ENCODE assay signal across 9 cellular contexts in genomic region chr2:169478339-169478738, GRCh38. TPM values are rescaled to one million over a fixed set of nuclear protein-coding genes. Genes with fewer than 3 reads are reported as not detected.
DNase-seq lines count a peak whose midpoint lies in the region; ATAC-seq, FAIRE-seq and TF ChIP-seq lines count a peak whose summit lies in the region.
"Had no signal": no experiment of that assay in that cellular context is flagged by ENCODE, and none has a peak within 500 bp of the region (broad histone marks: within the 10 kb centered on the region; RNA-seq: fewer than 3 reads in every experiment).

No MANE protein-coding gene starts in this region.

- H3K9me1 ChIP-seq in K562 (ENCODE audit: control insufficient read depth, insufficient read depth, low read length) = no peaks in the 10 kb centered on the region

- ATAC-seq in K562 (no peak), HG03521 (IDR thresholded peaks at IDR 0.05; ENCODE audit: unreplicated experiment) (no peak)

- peak overlapping the region; percentile 88 for H3K4me3 Mint-ChIP-seq in activated T-cell treated with anti-CD3 and anti-CD28 coated beads, Interleukin-2, amount 50 U/mL, for 24 hours

- DNase-seq in activated T-cell treated with anti-CD3 and anti-CD28 coated beads, Interleukin-2, amount 50 U/mL, for 24 hours = no peak
- DNase-seq in activated T-cell treated with anti-CD3 and anti-CD28 coated beads, Interleukin-2, amount 50 U/mL, for 1 hour = no peak
- DNase-seq in K562 (ENCODE audit: extremely low read depth in 1 of 4, low spot score in 3 of 4) (no peak), DMS79 (lab: John Stamatoyannopoulos, UW) (no peak)
- no peak for DNase-seq in stimulated activated CD4-positive, alpha-beta T cell treated with anti-CD3 and anti-CD28 coated beads, Interleukin-4, amount 100 ng/mL, for 4 hours

- intact Hi-C loops in K562 (cut with micrococcal nuclease) = no loop called here

- TF ChIP-seq RAD21 in K562 (CRISPR knock-in tag; conservative IDR thresholded peaks at IDR 0.05 in 1 of 2, IDR thresholded peaks at IDR 0.05 in 1 of 2) (no peak), liver (IDR thresholded peaks at IDR 0.05) (no peak)

- H3K4me2 ChIP-seq in K562 (ENCODE audit: insufficient read depth, low read length) = no peak overlapping the region; the same call in 1 of the 2 replicates

- WGBS in K562 (ENCODE audit: insufficient coverage, low coverage, missing lambda C conversion rate) = 65% methylated on average over 3 of the region's 3 CpGs
- 68% methylated on average over 3 of the region's 3 CpGs for WGBS in liver

- H3K4me3 ChIP-seq in K562 (no peak overlapping the region), liver (ENCODE audit: low read depth in 1 of 3, low read length in 3 of 3) (no peak overlapping the region), subcutaneous abdominal adipose tissue (ENCODE audit: low read depth in 1 of 5, low read length in 5 of 5) (peak overlapping the region in 4 of 5 donors; percentile 87 to 94 (median 92))

- TF ChIP-seq POLR2A in K562 (conservative IDR thresholded peaks at IDR 0.05) = no peak

- H2AFZ ChIP-seq in K562 (ENCODE audit: low read depth, low read length) = peak overlapping the region; percentile 98

- H3K27me3 ChIP-seq in K562 (ENCODE audit: control insufficient read depth in 2 of 2, insufficient read depth in 2 of 2, low read length in 2 of 2) = no peaks in the 10 kb centered on the region
- no peaks in the 10 kb centered on the region for H3K27me3 ChIP-seq in liver (ENCODE audit: control insufficient read depth in 4 of 4, insufficient read depth in 4 of 4, low read length in 3 of 4)
- H3K27me3 ChIP-seq in subcutaneous abdominal adipose tissue (ENCODE audit: control insufficient read depth in 5 of 5, insufficient read depth in 4 of 5, low read length in 5 of 5) = no peaks in the 10 kb centered on the region

- H3K9ac ChIP-seq in K562 (ENCODE audit: insufficient read depth in 1 of 2, low read depth in 2 of 2, low read length in 2 of 2) (no peak overlapping the region; a peak in 1 of 4 replicates), liver (ENCODE audit: low read depth in 1 of 2, low read length in 2 of 2) (no peak overlapping the region), subcutaneous abdominal adipose tissue (ENCODE audit: low read length in 5 of 5) (peak overlapping the region in 2 of 5 donors; percentile 31 to 47)

- H3K9me3 ChIP-seq in K562 (replicated peaks; ENCODE audit: control insufficient read depth, insufficient read depth, low read depth, low read length) (no peaks in the 10 kb centered on the region), liver (ENCODE audit: control insufficient read depth in 4 of 4, low read length in 3 of 4) (no peaks in the 10 kb centered on the region), subcutaneous abdominal adipose tissue (ENCODE audit: control insufficient read depth in 5 of 5, low read length in 5 of 5) (no peaks in the 10 kb centered on the region)

- no peaks in the 10 kb centered on the region for H4K20me1 ChIP-seq in K562 (replicated peaks; ENCODE audit: control insufficient read depth, insufficient read depth, low read length)

- H3K36me3 Mint-ChIP-seq in activated T-cell treated with anti-CD3 and anti-CD28 coated beads, Interleukin-2, amount 50 U/mL, for 24 hours (ENCODE audit: low read depth) = peaks cover 4% of the 10 kb centered on the region

- H3K4me1 ChIP-seq in K562 (replicated peaks in 1 of 2; ENCODE audit: control insufficient read depth in 2 of 2, insufficient read depth in 2 of 2, low read length in 2 of 2) = peaks cover 6 to 10% of the 10 kb centered on the region in 2 experiments; a peak in 4 of 5 replicates
- H3K4me1 ChIP-seq in liver (ENCODE audit: control insufficient read depth in 4 of 4, insufficient read depth in 4 of 4, low read length in 3 of 4) = peaks cover 0 to 15% (median 3%) of the 10 kb centered on the region in 4 donors
- H3K4me1 ChIP-seq in subcutaneous abdominal adipose tissue (ENCODE audit: control insufficient read depth in 5 of 5, insufficient read depth in 5 of 5, low read length in 5 of 5) = peaks cover 6 to 27% (median 23%) of the 10 kb centered on the region in 5 donors

- no peaks in the 10 kb centered on the region for H3K27me3 Mint-ChIP-seq in activated T-cell treated with anti-CD3 and anti-CD28 coated beads, Interleukin-2, amount 50 U/mL, for 24 hours

- POLR2A ChIA-PET in K562 (lab: Yijun Ruan, JAX) = interaction anchor here (0.8 to 2.0 kb wide), 4 partner anchors 9 to 17 kb away, joined by 4 to 5 read pairs (median 4); no protein-coding TSS in a partner anchor

- no peaks in the 10 kb centered on the region for H3K9me3 Mint-ChIP-seq in activated T-cell treated with anti-CD3 and anti-CD28 coated beads, Interleukin-2, amount 50 U/mL, for 24 hours

- H3K27ac ChIP-seq in K562 (ENCODE audit: extremely low read depth, low read depth, low read length) = no peak overlapping the region
- no peak overlapping the region for H3K27ac ChIP-seq in liver (ENCODE audit: low read depth in 1 of 2, low read length in 2 of 2)
- no peak overlapping the region for H3K27ac ChIP-seq in subcutaneous abdominal adipose tissue (ENCODE audit: low read depth, low read length)

- 0 out of 3 replicates have a peak, but pooled peaks cover 2% of the 10 kb centered on the region for H3K79me2 ChIP-seq in K562 (ENCODE audit: control insufficient read depth, insufficient read depth, low read length)

- no peak for FAIRE-seq in K562 (lab: Jason Lieb, UNC)
- FAIRE-seq: TTC549 had no signal

- H3K36me3 ChIP-seq in K562 (ENCODE audit: control insufficient read depth, insufficient read depth, low read length) (no peaks in the 10 kb centered on the region), liver (ENCODE audit: control insufficient read depth in 4 of 4, insufficient read depth in 3 of 4, low read depth in 1 of 4, low read length in 3 of 4) (peaks cover 0 to 4% (median 2%) of the 10 kb centered on the region in 4 donors), subcutaneous abdominal adipose tissue (ENCODE audit: control insufficient read depth in 5 of 5, insufficient read depth in 5 of 5, low read length in 5 of 5) (peaks cover 0 to 10% (median 4%) of the 10 kb centered on the region in 5 donors)

- in situ Hi-C loops in K562 (cut with MboI) = no loop called here

- no peak for TF ChIP-seq EP300 in K562 (IDR thresholded peaks at IDR 0.05; ENCODE audit: low read length)

- H3K27ac Mint-ChIP-seq in activated T-cell treated with anti-CD3 and anti-CD28 coated beads, Interleukin-2, amount 50 U/mL, for 24 hours = no peak overlapping the region

- H3K4me1 Mint-ChIP-seq in activated T-cell treated with anti-CD3 and anti-CD28 coated beads, Interleukin-2, amount 50 U/mL, for 24 hours (ENCODE audit: low read depth) = peaks cover 15% of the 10 kb centered on the region

- TF ChIP-seq CTCF in K562 (IDR thresholded peaks at IDR 0.05 in 2 of 3, conservative IDR thresholded peaks at IDR 0.05 in 1 of 3; ENCODE audit: insufficient read depth in 2 of 3, low read depth in 1 of 3, low read length in 3 of 3) (no peak), liver (IDR thresholded peaks at IDR 0.05; ENCODE audit: low read depth, low read length, missing input control) (no peak)

- CTCF ChIA-PET in K562 (lab: Yijun Ruan, JAX; ENCODE audit: low intra/inter-chr PET ratio) = no interaction called here

- no TSS peak for BruUV-seq in K562 (replicated peaks; lab: Mats Ljungman, UMichigan)

TF ChIP-seq in K562, 482 proteins besides CTCF, POLR2A, EP300 and RAD21 (continues in another document):
- TF ChIP-seq ZFX (CRISPR knock-in tag; IDR thresholded peaks at IDR 0.05) = 0 out of 2 replicates have a peak, but pooled peaks have one; percentile 6

TF ChIP-seq in liver, 16 proteins besides CTCF, POLR2A, EP300 and RAD21:
- TF ChIP-seq FOXA1 (IDR thresholded peaks at IDR 0.05) = no peak
- peak; percentile 25 for TF ChIP-seq NR2F2 (IDR thresholded peaks at IDR 0.05)

RNA-seq across cellular contexts. Expression of gene BBS5, which starts 1.0 kb away (rescaled TPM):
- total RNA-seq in K562 (2011; cell fraction: chromatin; rRNA removed; ENCODE audit: low replicate concordance) = 7.5 and 18.1 TPM in 2 replicates
- total RNA-seq in K562 (2011; cell fraction: nucleolus; rRNA removed) = 2.2 and 4.5 TPM in 2 replicates
- 6.4 and 10.1 TPM in 2 replicates for total RNA-seq in K562 (2011; cell fraction: nucleoplasm; rRNA removed)
- total RNA-seq in K562 (2014; rRNA removed) (4.3 and 5.2 TPM in 2 replicates), K562 (2014; rRNA removed; fragmentation: Illumina TruSeq; extraction: Trizol) (4.7 and 4.8 TPM in 2 replicates), K562 (2015; rRNA removed; fragmentation: Illumina TruSeq; extraction: Trizol) (4.5 and 5.3 TPM in 2 replicates), K562 (2021) (5.0 and 6.5 TPM in 2 replicates), liver (1 to 10 TPM; 2.1 TPM)
- polyA plus RNA-seq in K562 (2011; rRNA removed) (2.3 and 3.7 TPM in 2 replicates), K562 (2014; fragmentation: Illumina TruSeq; extraction: Trizol) (3.4 and 5.5 TPM in 2 replicates), K562 (2014; fragmentation: Nextera tagmentation; extraction: Ambion mirVana) (1 to 10 TPM in 1 of 2 experiments, under 1 TPM in 1; 0.48 to 1.4 TPM), K562 (2014; rRNA removed) (6.9 and 7.1 TPM in 2 replicates), liver (1 to 10 TPM; 1.7 to 2.5 TPM)
- polyA plus RNA-seq in K562 (2011; cell fraction: cytosol; rRNA removed) = 2.1 and 5.2 TPM in 2 replicates
- polyA plus RNA-seq in K562 (2011; cell fraction: nucleus; rRNA removed) = 2.7 and 4.4 TPM in 2 replicates
- polyA plus RNA-seq in K562 (2012) = 2.7 and 4.2 TPM in 2 replicates
- polyA minus RNA-seq in K562 (2011; rRNA and poly(A)+ RNA removed) = 3.5 and 3.7 TPM in 2 replicates
- 1.1 and 2.5 TPM in 2 replicates for polyA minus RNA-seq in K562 (2011; cell fraction: cytosol; rRNA and poly(A)+ RNA removed)
- polyA minus RNA-seq in K562 (2011; cell fraction: nucleus; rRNA and poly(A)+ RNA removed) = 3.8 and 6.9 TPM in 2 replicates

RNA-seq across cellular contexts. Expression of gene KLHL41, which starts 31.2 kb away (rescaled TPM):
- 0.46 and 0.63 TPM in 2 replicates for total RNA-seq in K562 (2011; cell fraction: chromatin; rRNA removed; ENCODE audit: low replicate concordance)
- 0.17 and 0.79 TPM in 2 replicates for total RNA-seq in K562 (2011; cell fraction: nucleolus; rRNA removed)
- 0.29 TPM in 1 of 2 replicates, not detected in the other for total RNA-seq in K562 (2011; cell fraction: nucleoplasm; rRNA removed)
- total RNA-seq in K562 (2014; rRNA removed) (0.05 TPM in 1 of 2 replicates, not detected in the other), K562 (2014; rRNA removed; fragmentation: Illumina TruSeq; extraction: Trizol) (0.06 and 0.11 TPM in 2 replicates), K562 (2015; rRNA removed; fragmentation: Illumina TruSeq; extraction: Trizol) (0.19 and 0.22 TPM in 2 replicates), K562 (2021) (0.09 TPM in 1 of 2 replicates, not detected in the other), liver (under 1 TPM; 0.23 to 0.33 TPM)
- polyA plus RNA-seq in K562 (2011; rRNA removed) (0.08 and 0.15 TPM in 2 replicates), K562 (2014; fragmentation: Illumina TruSeq; extraction: Trizol) (0.09 and 0.14 TPM in 2 replicates), K562 (2014; fragmentation: Nextera tagmentation; extraction: Ambion mirVana) (under 1 TPM; 0.08 to 0.13 TPM), K562 (2014; rRNA removed) (0.03 and 1.5 TPM in 2 replicates), liver (under 1 TPM; 0.10 to 0.28 TPM)
- 0.04 TPM in 1 of 2 replicates, not detected in the other for polyA plus RNA-seq in K562 (2011; cell fraction: cytosol; rRNA removed)
- polyA plus RNA-seq in K562 (2011; cell fraction: nucleus; rRNA removed) = 0.14 and 0.22 TPM in 2 replicates
- 0.08 and 0.16 TPM in 2 replicates for polyA plus RNA-seq in K562 (2012)
- polyA minus RNA-seq in K562 (2011; rRNA and poly(A)+ RNA removed) = 0.14 and 0.63 TPM in 2 replicates
- polyA minus RNA-seq in K562 (2011; cell fraction: cytosol; rRNA and poly(A)+ RNA removed) = not detected in 2 replicates
- polyA minus RNA-seq in K562 (2011; cell fraction: nucleus; rRNA and poly(A)+ RNA removed) = 0.13 and 0.56 TPM in 2 replicates

Comparison
In these comparisons a context has a peak if more than half of its experiments do, and no peak if none do; other contexts are left out.
1. H3K4me3 ChIP-seq: peak in subcutaneous abdominal adipose tissue (4 of 5); none in K562 (single experiment) and liver (0 of 3).